In genomic region chr9:121861501-121862180, GRCh38 we compare ENCODE assay signal across 9 cellular contexts.
DNase-seq lines count a peak whose midpoint lies in the region; TF ChIP-seq lines count a peak whose summit lies in the region.
"Had no signal": no experiment of that assay in that cellular context is flagged by ENCODE, and none has a peak within 500 bp of the region (broad histone marks: within the 10 kb centered on the region; RNA-seq: fewer than 3 reads in every experiment).

No MANE protein-coding gene starts in this region.

- H2BK5ac ChIP-seq in mesendoderm (ENCODE audit: low read length): no peak overlapping the region

- H3K4me3 Mint-ChIP-seq in chondrocyte (ENCODE audit: unreplicated experiment): no peak overlapping the region
- H3K4me3 Mint-ChIP-seq: dendritic cell treated with granulocyte-macrophage colony-stimulating factor and Interleukin-4, amounts not matched to agents 40 ng/mL and 50 ng/mL, for 4 days had no signal

- peak; percentile 66 for TF ChIP-seq CTCF in LNCaP clone FGC (IDR thresholded peaks at IDR 0.05; ENCODE audit: control insufficient read depth, extremely low read depth, insufficient read depth)
- TF ChIP-seq CTCF in chondrocyte (IDR thresholded peaks at IDR 0.05): peak; percentile 69

- WGBS in mesendoderm (ENCODE audit: extremely low coverage, insufficient coverage, low lambda C conversion rate): no CpG with 5 or more reads among the region's 4 CpGs

- no peaks in the 10 kb centered on the region for H3K27me3 Mint-ChIP-seq in chondrocyte (ENCODE audit: low read depth)
- H3K27me3 Mint-ChIP-seq: dendritic cell treated with granulocyte-macrophage colony-stimulating factor and Interleukin-4, amounts not matched to agents 40 ng/mL and 50 ng/mL, for 4 days had no signal

- no peak overlapping the region for H2AK5ac ChIP-seq in mesendoderm (ENCODE audit: low read length)

- no peak overlapping the region for H3K27ac ChIP-seq in mesendoderm (ENCODE audit: low read depth, low read length)

- H3K36me3 ChIP-seq in mesendoderm (ENCODE audit: control insufficient read depth, insufficient read depth, low read length): no peaks in the 10 kb centered on the region

- H3K79me1 ChIP-seq in mesendoderm (ENCODE audit: low read length): no peaks in the 10 kb centered on the region

- DNase-seq in Caki2 (ENCODE audit: low read depth) (peak; percentile 32), LNCaP clone FGC (ENCODE audit: low read depth) (no peak), chondrocyte (ENCODE audit: low spot score) (no peak), mesendoderm (peak; percentile 79), DMS114 treated with DMSO at 0.1 percent for 48 hours (lab: John Stamatoyannopoulos, UW; ENCODE audit: unreplicated experiment) (no peak), NCI-H2227 (lab: John Stamatoyannopoulos, UW; ENCODE audit: unreplicated experiment) (no peak), epidermal melanocyte (ENCODE audit: insufficient read length, low spot score) (no peak)
- DNase-seq in activated CD4-positive, alpha-beta T cell treated with anti-CD3 and anti-CD28 coated beads for 4 hours: no peak

- H3K4ac ChIP-seq in mesendoderm (ENCODE audit: low read depth, low read length): no peak overlapping the region

- H2BK120ac ChIP-seq in mesendoderm (ENCODE audit: low read depth, low read length): no peak overlapping the region

- no peak overlapping the region for H3K56ac ChIP-seq in mesendoderm (ENCODE audit: low read length)

- H3K4me3 ChIP-seq in LNCaP clone FGC (ENCODE audit: low read depth, low read length): no peak overlapping the region
- H3K4me3 ChIP-seq in mesendoderm (ENCODE audit: low read length): no peak overlapping the region

- no peak overlapping the region for H4K5ac ChIP-seq in mesendoderm (ENCODE audit: low read length)

- no peak overlapping the region for H3K23ac ChIP-seq in mesendoderm (ENCODE audit: low read length)

- no peaks in the 10 kb centered on the region for H3K79me2 ChIP-seq in mesendoderm (ENCODE audit: control insufficient read depth, insufficient read depth, low read length)

- H3K4me1 Mint-ChIP-seq in chondrocyte (ENCODE audit: low read depth): peaks cover 20% of the 10 kb centered on the region

- H3K9ac ChIP-seq in mesendoderm (ENCODE audit: low read length): no peak overlapping the region

- no peaks in the 10 kb centered on the region for H3K9me3 Mint-ChIP-seq in chondrocyte (ENCODE audit: low read depth)
- H3K9me3 Mint-ChIP-seq: dendritic cell treated with granulocyte-macrophage colony-stimulating factor and Interleukin-4, amounts not matched to agents 40 ng/mL and 50 ng/mL, for 4 days had no signal

- H4K8ac ChIP-seq in mesendoderm (ENCODE audit: low read depth, low read length): no peak overlapping the region

- H3K18ac ChIP-seq in mesendoderm (ENCODE audit: low read length): no peak overlapping the region

- in situ Hi-C loops in Caki2 (cut with HindIII; ENCODE audit: low pct_unique_long_range_greater_than_20kb, low sequenced_read_pairs): no loop called here

- no peak overlapping the region for H2BK15ac ChIP-seq in mesendoderm (replicated peaks; ENCODE audit: low read depth)

- no peaks in the 10 kb centered on the region for H3K27me3 ChIP-seq in mesendoderm (ENCODE audit: insufficient read depth, low read length, poor library complexity)

- peaks cover 16% of the 10 kb centered on the region for H3K4me1 ChIP-seq in mesendoderm (ENCODE audit: control insufficient read depth, low read depth, low read length)

- peaks cover 7% of the 10 kb centered on the region for H3K36me3 Mint-ChIP-seq in chondrocyte (ENCODE audit: low read depth)

- no peak overlapping the region for H3K4me2 ChIP-seq in mesendoderm (ENCODE audit: low read length)

- no peak overlapping the region for H3K27ac Mint-ChIP-seq in chondrocyte (ENCODE audit: unreplicated experiment)
- H3K27ac Mint-ChIP-seq: dendritic cell treated with granulocyte-macrophage colony-stimulating factor and Interleukin-4, amounts not matched to agents 40 ng/mL and 50 ng/mL, for 4 days had no signal

Comparison
In these comparisons a context has a peak if more than half of its experiments do, and no peak if none do; other contexts are left out.
1. DNase-seq: peak in Caki2 (single experiment) and mesendoderm (single experiment); none in LNCaP clone FGC (single experiment), chondrocyte (single experiment), DMS114 treated with DMSO at 0.1 percent for 48 hours (single experiment), NCI-H2227 (single experiment), activated CD4-positive, alpha-beta T cell treated with anti-CD3 and anti-CD28 coated beads for 4 hours (0 of 2) and epidermal melanocyte (single experiment).